Comparison of ENCODE assay signal across 2 cellular contexts in genomic region chr13:36299469-36299868, GRCh38. TPM values are rescaled to one million over a fixed set of nuclear protein-coding genes. Genes with fewer than 3 reads are reported as not detected.
"Had no signal": no experiment of that assay in that cellular context is flagged by ENCODE, and none has a peak within 500 bp of the region (broad histone marks: within the 10 kb centered on the region; RNA-seq: fewer than 3 reads in every experiment).

No MANE protein-coding gene starts in this region.

RNA-seq across cellular contexts. Expression of gene CCDC169, which starts 1.9 kb away (rescaled TPM):
- total RNA-seq: OCI-LY7, T-helper 17 cell had no signal

RNA-seq across cellular contexts. Expression of gene SPART, which starts 46.7 kb away (rescaled TPM):
- total RNA-seq: OCI-LY7 had no signal
